In genomic region chr2:86440631-86441391, GRCh38 we compare ENCODE assay signal across 1 cellular context.
TF ChIP-seq lines count a peak whose summit lies in the region.

KDM3A (plus strand) TSS chr2:86441371; CDS start chr2:86442048, 677 bp downstream.

TF ChIP-seq in HepG2, 621 proteins besides CTCF, POLR2A, EP300 and RAD21 (continued from another document and continues in another):
- TF ChIP-seq GPBP1L1 (CRISPR knock-in tag; IDR thresholded peaks at IDR 0.05) (no peak), YY1 (IDR thresholded peaks at IDR 0.05; ENCODE audit: insufficient read depth, insufficient replicate concordance, low read depth, low read length) (peak; percentile 97), ZNF574 (CRISPR knock-in tag; IDR thresholded peaks at IDR 0.05) (peak; percentile 89), POLR2G (IDR thresholded peaks at IDR 0.05; ENCODE audit: low read depth, low read length) (peak; percentile 96; the same call in 1 of the 2 replicates), DRAP1 (CRISPR knock-in tag; IDR thresholded peaks at IDR 0.05) (peak; percentile 94), ATAD3A (CRISPR knock-in tag; IDR thresholded peaks at IDR 0.05) (no peak), TBP (CRISPR knock-in tag; IDR thresholded peaks at IDR 0.05) (no peak), NCOA5 (CRISPR knock-in tag; IDR thresholded peaks at IDR 0.05) (no peak), SUZ12 (IDR thresholded peaks at IDR 0.05; ENCODE audit: low read depth, low read length) (no peak), BRCA1 (CRISPR knock-in tag; IDR thresholded peaks at IDR 0.05) (peak; percentile 99), AGO2 (optimal IDR thresholded peaks at IDR 0.05; ENCODE audit: low read depth, low read length) (no peak), SNAPC2 (CRISPR knock-in tag; IDR thresholded peaks at IDR 0.05) (peak; percentile 98), SMAD3 (CRISPR knock-in tag; IDR thresholded peaks at IDR 0.05) (no peak; the same call in none of the 2 replicates), ZBTB21 (CRISPR knock-in tag; IDR thresholded peaks at IDR 0.05) (0 out of 2 replicates have a peak, but pooled peaks have one; percentile 13), ZNF660 (CRISPR knock-in tag; IDR thresholded peaks at IDR 0.05; ENCODE audit: borderline replicate concordance, low read depth) (no peak; the same call in 1 of the 2 replicates), PHF21A (CRISPR knock-in tag; IDR thresholded peaks at IDR 0.05) (peak; percentile 100), ZNF33B (CRISPR knock-in tag; IDR thresholded peaks at IDR 0.05) (peak; percentile 99), ZNF430 (CRISPR knock-in tag; IDR thresholded peaks at IDR 0.05) (peak; percentile 99), ZNF232 (CRISPR knock-in tag; IDR thresholded peaks at IDR 0.05; ENCODE audit: borderline replicate concordance) (peak; percentile 100), SALL2 (CRISPR knock-in tag; IDR thresholded peaks at IDR 0.05) (peak; percentile 99), RNF219 (CRISPR knock-in tag; IDR thresholded peaks at IDR 0.05) (peak; percentile 99; the same call in 1 of the 2 replicates), ZSCAN25 (CRISPR knock-in tag; IDR thresholded peaks at IDR 0.05) (peak; percentile 97), HOXA3 (CRISPR knock-in tag; IDR thresholded peaks at IDR 0.05) (peak; percentile 99), PLSCR1 (CRISPR knock-in tag; IDR thresholded peaks at IDR 0.05; ENCODE audit: borderline replicate concordance) (peak; percentile 97; the same call in 1 of the 2 replicates), ZNF337 (CRISPR knock-in tag; IDR thresholded peaks at IDR 0.05; ENCODE audit: borderline replicate concordance, low read depth) (peak; percentile 70; the same call in 1 of the 2 replicates), ZNF615 (CRISPR knock-in tag; IDR thresholded peaks at IDR 0.05; ENCODE audit: borderline replicate concordance) (peak; percentile 100), RCOR2 (CRISPR knock-in tag; IDR thresholded peaks at IDR 0.05) (peak; percentile 88), ZHX2 (IDR thresholded peaks at IDR 0.05; ENCODE audit: low read depth) (peak; percentile 94), ZHX2 (CRISPR knock-in tag; IDR thresholded peaks at IDR 0.05; ENCODE audit: borderline replicate concordance) (peak; percentile 96), YEATS4 (CRISPR knock-in tag; IDR thresholded peaks at IDR 0.05; ENCODE audit: borderline replicate concordance) (peak; percentile 99), ZNF646 (CRISPR knock-in tag; IDR thresholded peaks at IDR 0.05) (0 out of 2 replicates have a peak, but pooled peaks have one; percentile 58), ZNF800 (CRISPR knock-in tag; IDR thresholded peaks at IDR 0.05) (peak; percentile 97)
